Comparison of ENCODE assay signal across 8 cellular contexts in the genomic region with DNA sequence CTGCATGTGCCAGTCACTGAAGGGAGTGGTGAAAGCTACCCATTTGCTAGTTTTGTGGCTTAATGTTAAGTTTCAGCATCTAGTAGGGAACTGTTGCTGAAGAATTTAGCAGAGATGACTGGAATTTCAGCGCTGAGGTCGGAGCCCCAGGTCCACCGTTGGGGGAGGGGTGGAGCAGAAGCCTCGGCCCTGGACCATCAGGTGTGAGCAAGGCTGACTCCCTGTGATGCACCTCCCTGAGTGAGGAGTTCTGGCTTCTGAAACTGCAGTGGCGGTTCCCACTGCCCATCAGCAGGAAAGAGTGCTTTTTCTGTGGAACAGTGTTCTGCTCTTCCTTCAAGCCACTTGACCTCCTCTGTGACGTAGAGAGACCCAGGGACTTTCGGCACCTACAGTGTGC. TPM values are rescaled to one million over a fixed set of nuclear protein-coding genes. Genes with fewer than 3 reads are reported as not detected.
DNase-seq lines count a peak whose midpoint lies in the region; ATAC-seq, FAIRE-seq and TF ChIP-seq lines count a peak whose summit lies in the region.

No MANE protein-coding gene starts in this region.

- H3K4me2 ChIP-seq in KMS-11, result peak overlapping the region; percentile 62

- H4K20me1 ChIP-seq in KMS-11 (ENCODE audit: insufficient read depth), result no peaks in the 10 kb centered on the region

- peaks cover 0 to 4% (median 0%) of the 10 kb centered on the region in 7 donors for H3K9me3 Mint-ChIP-seq in CD4-positive, CD25-positive, alpha-beta regulatory T cell
- peaks cover 2% of the 10 kb centered on the region for H3K9me3 Mint-ChIP-seq in endodermal cell
- H3K9me3 Mint-ChIP-seq in nephron, result no peaks in the 10 kb centered on the region

- no peaks in the 10 kb centered on the region for H3K36me3 ChIP-seq in CD4-positive, CD25-positive, alpha-beta regulatory T cell (ENCODE audit: control insufficient read depth, insufficient read depth, low read length)
- no peaks in the 10 kb centered on the region for H3K36me3 ChIP-seq in KMS-11 (ENCODE audit: insufficient read depth)
- no peaks in the 10 kb centered on the region for H3K36me3 ChIP-seq in endodermal cell (ENCODE audit: control insufficient read depth, insufficient read depth, low read length)

- ATAC-seq in CD4-positive, CD25-positive, alpha-beta regulatory T cell (ENCODE audit: low read depth in 2 of 2), result no peak
- ATAC-seq in HG02973 (IDR thresholded peaks at IDR 0.05; ENCODE audit: unreplicated experiment), result no peak

- TF ChIP-seq CTCF in KMS-11 (conservative IDR thresholded peaks at IDR 0.05; ENCODE audit: low read depth, low read length), result no peak
- TF ChIP-seq CTCF in endodermal cell (conservative IDR thresholded peaks at IDR 0.05), result no peak
- no peak for TF ChIP-seq CTCF in nephron (IDR thresholded peaks at IDR 0.05; ENCODE audit: unreplicated experiment in 3 of 3)
- no peak for TF ChIP-seq CTCF in D721Med (IDR thresholded peaks at IDR 0.05; ENCODE audit: insufficient read depth, missing control alignments)

- H3K4me3 Mint-ChIP-seq in CD4-positive, CD25-positive, alpha-beta regulatory T cell, result peak overlapping the region; percentile 5 to 87 (median 80)
- H3K4me3 Mint-ChIP-seq in endodermal cell, result peak overlapping the region; percentile 71
- H3K4me3 Mint-ChIP-seq in nephron, result peak overlapping the region; percentile 76 to 89 (median 87)

- no peak overlapping the region; the same call in 1 of the 2 replicates for H3K9ac ChIP-seq in KMS-11
- no peak overlapping the region for H3K9ac ChIP-seq in endodermal cell (ENCODE audit: extremely low read depth, low read length, poor library complexity, severe bottlenecking)

- no peak for DNase-seq in CD4-positive, CD25-positive, alpha-beta regulatory T cell
- DNase-seq in endodermal cell, result peak; percentile 84
- no peak for DNase-seq in AG20443 (ENCODE audit: low spot score)
- no peak for DNase-seq in D721Med (ENCODE audit: insufficient read length, low spot score)
- no peak for DNase-seq in NCI-H2081 treated with DMSO at 0.1 percent for 48 hours (lab: John Stamatoyannopoulos, UW)

- H3K27me3 Mint-ChIP-seq in CD4-positive, CD25-positive, alpha-beta regulatory T cell, result peaks cover 58% of the 10 kb centered on the region
- H3K27me3 Mint-ChIP-seq in endodermal cell (ENCODE audit: insufficient read depth) (peaks cover 17% of the 10 kb centered on the region), nephron (ENCODE audit: low read depth) (peaks cover 30% of the 10 kb centered on the region)

- 3 to 19% methylated on average over 5 to 7 of the region's 7 CpGs for WGBS in endodermal cell (ENCODE audit: insufficient coverage in 1 of 2, insufficient read length in 1 of 2), 2 experiments

- no peaks in the 10 kb centered on the region for H3K36me3 Mint-ChIP-seq in CD4-positive, CD25-positive, alpha-beta regulatory T cell
- H3K36me3 Mint-ChIP-seq in endodermal cell (ENCODE audit: low read depth), result peaks cover 1% of the 10 kb centered on the region
- peaks cover 4% of the 10 kb centered on the region for H3K36me3 Mint-ChIP-seq in nephron (ENCODE audit: low read depth)

- no peak overlapping the region for H3K27ac ChIP-seq in CD4-positive, CD25-positive, alpha-beta regulatory T cell (ENCODE audit: insufficient read depth, low read length, poor library complexity, severe bottlenecking)
- H3K27ac ChIP-seq in KMS-11 (no peak overlapping the region), endodermal cell (ENCODE audit: low read depth, low read length) (no peak overlapping the region)

- H3K4me3 ChIP-seq in CD4-positive, CD25-positive, alpha-beta regulatory T cell (ENCODE audit: low read depth, low read length), result peak overlapping the region; percentile 44
- H3K4me3 ChIP-seq in KMS-11 (IDR thresholded peaks at IDR 0.05; ENCODE audit: insufficient read depth, low read depth, low read length) (peak overlapping the region; percentile 80), endodermal cell (ENCODE audit: low read length) (peak overlapping the region; percentile 80)

- H3K9me3 ChIP-seq in CD4-positive, CD25-positive, alpha-beta regulatory T cell (ENCODE audit: control insufficient read depth in 2 of 2, low read length in 2 of 2), result no peaks in the 10 kb centered on the region
- H3K9me3 ChIP-seq in endodermal cell (ENCODE audit: control insufficient read depth, low read length), result peaks cover 10% of the 10 kb centered on the region

- H2AFZ ChIP-seq in KMS-11 (ENCODE audit: low read depth), result peak overlapping the region; percentile 97; the same call in 1 of the 2 replicates

- H3K4me1 Mint-ChIP-seq in CD4-positive, CD25-positive, alpha-beta regulatory T cell, result peaks cover 0 to 12% (median 3%) of the 10 kb centered on the region in 4 donors
- peaks cover 13% of the 10 kb centered on the region for H3K4me1 Mint-ChIP-seq in endodermal cell
- H3K4me1 Mint-ChIP-seq in nephron, result peaks cover 34% of the 10 kb centered on the region

- H3K27ac Mint-ChIP-seq in CD4-positive, CD25-positive, alpha-beta regulatory T cell, result no peak overlapping the region
- H3K27ac Mint-ChIP-seq in endodermal cell (no peak overlapping the region), nephron (peak overlapping the region in 2 of 3 experiments; percentile 20 to 48)

- peaks cover 45% of the 10 kb centered on the region for H3K27me3 ChIP-seq in CD4-positive, CD25-positive, alpha-beta regulatory T cell (ENCODE audit: control insufficient read depth, insufficient read depth, low read length)
- H3K27me3 ChIP-seq in KMS-11 (ENCODE audit: insufficient read depth, low read depth), result no peaks in the 10 kb centered on the region
- peaks cover 37% of the 10 kb centered on the region for H3K27me3 ChIP-seq in endodermal cell (ENCODE audit: control insufficient read depth, insufficient read depth, low read length, poor library complexity, severe bottlenecking)

- peaks cover 16% of the 10 kb centered on the region for H3K4me1 ChIP-seq in CD4-positive, CD25-positive, alpha-beta regulatory T cell (ENCODE audit: control insufficient read depth, insufficient read depth, low read length, poor library complexity, severe bottlenecking)
- H3K4me1 ChIP-seq in KMS-11 (ENCODE audit: low read depth, poor library complexity, severe bottlenecking) (peaks cover 19% of the 10 kb centered on the region), endodermal cell (ENCODE audit: control insufficient read depth, insufficient read depth, low read length) (peaks cover 3% of the 10 kb centered on the region)

- H3K79me2 ChIP-seq in KMS-11 (ENCODE audit: insufficient read depth, low read depth), result no peaks in the 10 kb centered on the region

- no peak for FAIRE-seq in D721Med (lab: Jason Lieb, UNC)

RNA-seq across cellular contexts. Expression of a gene that starts 1.3 kb away (rescaled TPM):
- total RNA-seq in CD4-positive, CD25-positive, alpha-beta regulatory T cell, result not detected
- polyA plus RNA-seq in CD4-positive, CD25-positive, alpha-beta regulatory T cell, result not detected
- total RNA-seq in endodermal cell, result 1 to 10 TPM; 4.8 to 5.9 TPM
- 5.5 TPM for polyA plus RNA-seq in endodermal cell (2013, experiment 1 of 2)
- 4.8 TPM for polyA plus RNA-seq in endodermal cell (2013, experiment 2 of 2)

RNA-seq across cellular contexts. Expression of a gene that starts 47.2 kb away (rescaled TPM):
- total RNA-seq in CD4-positive, CD25-positive, alpha-beta regulatory T cell, result not detected
- under 1 TPM in 1 of 4 donors, not detected in 3; 0.15 TPM for polyA plus RNA-seq in CD4-positive, CD25-positive, alpha-beta regulatory T cell
- under 1 TPM; 0.75 to 1.00 TPM for total RNA-seq in endodermal cell
- polyA plus RNA-seq in endodermal cell (2013, experiment 1 of 2), result 5.8 TPM
- 5.5 TPM for polyA plus RNA-seq in endodermal cell (2013, experiment 2 of 2)

Comparison
In these comparisons a context has a peak if more than half of its experiments do, and no peak if none do; other contexts are left out.
1. H3K27ac Mint-ChIP-seq: peak in nephron (2 of 3); none in CD4-positive, CD25-positive, alpha-beta regulatory T cell (0 of 3) and endodermal cell (single experiment).
2. Peak in every context shown above with its lines, with median percentiles within 50 percentile points of each other: H3K4me3 ChIP-seq and H3K4me3 Mint-ChIP-seq.